In genomic region chr17:2487306-2487705, GRCh38 we compare ENCODE assay signal across 16 cellular contexts. TPM values are rescaled to one million over a fixed set of nuclear protein-coding genes. Genes with fewer than 3 reads are reported as not detected.
DNase-seq lines count a peak whose midpoint lies in the region; ATAC-seq, FAIRE-seq and TF ChIP-seq lines count a peak whose summit lies in the region.
"Had no signal": no experiment of that assay in that cellular context is flagged by ENCODE, and none has a peak within 500 bp of the region (broad histone marks: within the 10 kb centered on the region; RNA-seq: fewer than 3 reads in every experiment).

No MANE protein-coding gene starts in this region.

- no peaks in the 10 kb centered on the region for H3K36me3 Mint-ChIP-seq in activated naive CD4-positive, alpha-beta T cell treated with anti-CD3 and anti-CD28 coated beads, Interleukin-2, amount 50 U/mL, for 72 hours
- peaks cover 5% of the 10 kb centered on the region for H3K36me3 Mint-ChIP-seq in activated naive CD4-positive, alpha-beta T cell treated with anti-CD3 and anti-CD28 coated beads for 36 hours (ENCODE audit: low read depth)
- peaks cover 3% of the 10 kb centered on the region for H3K36me3 Mint-ChIP-seq in WTC11
- peaks cover 16% of the 10 kb centered on the region for H3K36me3 Mint-ChIP-seq in stimulated activated memory B cell treated with anti-CD40 and anti-IgM and Interleukin-4, amounts not matched to agents 10 μg/mL and 1 μg/mL and 100 μg/mL, for 72 hours

- H3K27me3 Mint-ChIP-seq in activated naive CD4-positive, alpha-beta T cell treated with anti-CD3 and anti-CD28 coated beads for 36 hours (ENCODE audit: low read depth), result no peaks in the 10 kb centered on the region
- no peaks in the 10 kb centered on the region for H3K27me3 Mint-ChIP-seq in WTC11 (ENCODE audit: low read depth)
- H3K27me3 Mint-ChIP-seq in stimulated activated memory B cell treated with anti-CD40 and anti-IgM and Interleukin-4, amounts not matched to agents 10 μg/mL and 1 μg/mL and 100 μg/mL, for 72 hours, result no peaks in the 10 kb centered on the region

- DNase-seq in activated naive CD4-positive, alpha-beta T cell treated with anti-CD3 and anti-CD28 coated beads, Interleukin-2, amount 50 U/mL, for 72 hours (ENCODE audit: low spot score in 2 of 2), result no peak
- no peak for DNase-seq in activated naive CD4-positive, alpha-beta T cell treated with anti-CD3 and anti-CD28 coated beads for 36 hours
- no peak for DNase-seq in WTC11 (ENCODE audit: low spot score)
- peak; percentile 59 for DNase-seq in epithelial cell of esophagus (ENCODE audit: low read depth)
- DNase-seq in small intestine, result no peak
- DNase-seq in activated gamma-delta T cell (lab: John Stamatoyannopoulos, UW), result no peak
- no peak for DNase-seq in uterus
- DNase-seq: C1 segment of cervical spinal cord, COR-L47, HCEC 1CT, NCI-H187, NCI-H2171, NCI-H446, NCI-H748 treated with DMSO at 0.1 percent for 48 hours had no signal

- no peaks in the 10 kb centered on the region for H3K9me3 Mint-ChIP-seq in activated naive CD4-positive, alpha-beta T cell treated with anti-CD3 and anti-CD28 coated beads, Interleukin-2, amount 50 U/mL, for 72 hours
- H3K9me3 Mint-ChIP-seq in activated naive CD4-positive, alpha-beta T cell treated with anti-CD3 and anti-CD28 coated beads for 36 hours, result no peaks in the 10 kb centered on the region
- no peaks in the 10 kb centered on the region for H3K9me3 Mint-ChIP-seq in WTC11
- no peaks in the 10 kb centered on the region for H3K9me3 Mint-ChIP-seq in stimulated activated memory B cell treated with anti-CD40 and anti-IgM and Interleukin-4, amounts not matched to agents 10 μg/mL and 1 μg/mL and 100 μg/mL, for 72 hours

- H3K4me3 ChIP-seq in epithelial cell of esophagus (ENCODE audit: low read length), result no peak overlapping the region
- no peak overlapping the region for H3K4me3 ChIP-seq in small intestine (ENCODE audit: low read depth in 1 of 2, low read length in 2 of 2)
- no peak overlapping the region for H3K4me3 ChIP-seq in uterus

- no peak for FAIRE-seq in small intestine (lab: Jason Lieb, UNC)
- FAIRE-seq: GM19239 had no signal

- TF ChIP-seq CTCF in WTC11 (IDR thresholded peaks at IDR 0.05) (no peak), epithelial cell of esophagus (IDR thresholded peaks at IDR 0.05; ENCODE audit: insufficient read depth, low read depth, low read length, missing control alignments) (no peak), uterus (IDR thresholded peaks at IDR 0.05) (no peak)

- H3K27me3 ChIP-seq in small intestine (ENCODE audit: control insufficient read depth in 2 of 2, insufficient read depth in 2 of 2, low read length in 2 of 2) (no peaks in the 10 kb centered on the region), uterus (no peaks in the 10 kb centered on the region)

- H3K27ac ChIP-seq in small intestine (ENCODE audit: low read depth in 1 of 2, low read length in 1 of 2) (no peak overlapping the region), uterus (peak overlapping the region in 1 of 2 donors; percentile 62)

- H3K9me3 ChIP-seq in small intestine (ENCODE audit: control insufficient read depth, low read depth) (no peaks in the 10 kb centered on the region), uterus (no peaks in the 10 kb centered on the region)

- H3K36me3 ChIP-seq in small intestine (ENCODE audit: control insufficient read depth in 2 of 2, insufficient read depth in 2 of 2, low read length in 2 of 2) (no peaks in the 10 kb centered on the region), uterus (no peaks in the 10 kb centered on the region)

- CTCF ChIA-PET in activated naive CD4-positive, alpha-beta T cell treated with anti-CD3 and anti-CD28 coated beads for 36 hours (lab: Charles Lee), result interaction anchor here (1.1 kb wide), 1 partner anchor 105 kb away, joined by 3 read pairs; no protein-coding TSS in a partner anchor
- CTCF ChIA-PET in WTC11 (lab: Charles Lee), result interaction anchor here (0.7 to 1.1 kb wide), 2 partner anchors 21 to 136 kb away, joined by 3 read pairs; no protein-coding TSS in a partner anchor

- POLR2A ChIA-PET in WTC11 (lab: Charles Lee), result interaction anchor here (0.7 kb wide), 1 partner anchor 16 kb away, joined by 7 read pairs; no protein-coding TSS in a partner anchor

- H3K4me1 Mint-ChIP-seq in activated naive CD4-positive, alpha-beta T cell treated with anti-CD3 and anti-CD28 coated beads for 36 hours (ENCODE audit: low read depth), result peaks cover 49% of the 10 kb centered on the region
- peaks cover 59% of the 10 kb centered on the region for H3K4me1 Mint-ChIP-seq in WTC11
- H3K4me1 Mint-ChIP-seq in stimulated activated memory B cell treated with anti-CD40 and anti-IgM and Interleukin-4, amounts not matched to agents 10 μg/mL and 1 μg/mL and 100 μg/mL, for 72 hours, result peaks cover 46% of the 10 kb centered on the region

- H3K27ac Mint-ChIP-seq in activated naive CD4-positive, alpha-beta T cell treated with anti-CD3 and anti-CD28 coated beads, Interleukin-2, amount 50 U/mL, for 72 hours, result peak overlapping the region; percentile 20 to 62
- no peak overlapping the region for H3K27ac Mint-ChIP-seq in activated naive CD4-positive, alpha-beta T cell treated with anti-CD3 and anti-CD28 coated beads for 36 hours
- peak overlapping the region; percentile 36; the same call in 1 of the 2 replicates for H3K27ac Mint-ChIP-seq in WTC11
- peak overlapping the region; percentile 63 for H3K27ac Mint-ChIP-seq in stimulated activated memory B cell treated with anti-CD40 and anti-IgM and Interleukin-4, amounts not matched to agents 10 μg/mL and 1 μg/mL and 100 μg/mL, for 72 hours

- intact Hi-C loops in activated naive CD4-positive, alpha-beta T cell treated with anti-CD3 and anti-CD28 coated beads for 36 hours (cut with micrococcal nuclease), result no loop called here
- intact Hi-C loops in uterus (cut with DNase I; ENCODE audit: low total_unique reads), result no loop called here

- no peak overlapping the region for H3K4me3 Mint-ChIP-seq in activated naive CD4-positive, alpha-beta T cell treated with anti-CD3 and anti-CD28 coated beads for 36 hours
- H3K4me3 Mint-ChIP-seq in WTC11, result no peak overlapping the region
- no peak overlapping the region for H3K4me3 Mint-ChIP-seq in stimulated activated memory B cell treated with anti-CD40 and anti-IgM and Interleukin-4, amounts not matched to agents 10 μg/mL and 1 μg/mL and 100 μg/mL, for 72 hours

- 77 to 95% (median 82%) methylated on average over 5 to 6 of the region's 6 CpGs for WGBS in small intestine, 3 donors

- ATAC-seq in activated naive CD4-positive, alpha-beta T cell treated with anti-CD3 and anti-CD28 coated beads, Interleukin-2, amount 50 U/mL, for 72 hours, result no peak
- ATAC-seq in WTC11, result no peak
- ATAC-seq in stimulated activated memory B cell treated with anti-CD40 and anti-IgM and Interleukin-4, amounts not matched to agents 10 μg/mL and 1 μg/mL and 100 μg/mL, for 72 hours, result no peak

- no peak for TF ChIP-seq POLR2A in uterus (IDR thresholded peaks at IDR 0.05)

- peaks cover 3 to 13% of the 10 kb centered on the region in 2 donors for H3K4me1 ChIP-seq in small intestine (ENCODE audit: control insufficient read depth in 2 of 2, insufficient read depth in 1 of 2, low read depth in 1 of 2, low read length in 1 of 2)
- H3K4me1 ChIP-seq in uterus, result peaks cover 0 to 11% of the 10 kb centered on the region in 2 donors

TF ChIP-seq in WTC11, 78 proteins besides CTCF, POLR2A, EP300 and RAD21 (continues in another document):
- TF ChIP-seq STAT6 (CRISPR knock-in tag; conservative IDR thresholded peaks at IDR 0.05; ENCODE audit: low read depth) (no peak), ERG (CRISPR knock-in tag; IDR thresholded peaks at IDR 0.05) (no peak), SMAD4 (CRISPR knock-in tag; IDR thresholded peaks at IDR 0.05) (no peak), OVOL2 (CRISPR knock-in tag; IDR thresholded peaks at IDR 0.05; ENCODE audit: borderline replicate concordance) (no peak)

RNA-seq across cellular contexts. Expression of gene METTL16, which starts 24.4 kb away (rescaled TPM):
- total RNA-seq in activated naive CD4-positive, alpha-beta T cell treated with anti-CD3 and anti-CD28 coated beads, Interleukin-2, amount 50 U/mL, for 72 hours, result 10 to 100 TPM; 41.3 to 50.7 TPM
- 10 to 100 TPM; 44.8 to 45.5 TPM for total RNA-seq in activated naive CD4-positive, alpha-beta T cell treated with anti-CD3 and anti-CD28 coated beads for 36 hours
- total RNA-seq in WTC11 (2021) (45.9 to 54.1 TPM (median 51.1 TPM) in 3 replicates), uterus (100 to 1,000 TPM in 1 of 4 donors, 10 to 100 TPM in 3; 25.1 to 118 (median 49.3) TPM)
- polyA plus RNA-seq in small intestine, result 10 to 100 TPM; 10.7 to 14.6 (median 11.3) TPM
